In the genomic region with DNA sequence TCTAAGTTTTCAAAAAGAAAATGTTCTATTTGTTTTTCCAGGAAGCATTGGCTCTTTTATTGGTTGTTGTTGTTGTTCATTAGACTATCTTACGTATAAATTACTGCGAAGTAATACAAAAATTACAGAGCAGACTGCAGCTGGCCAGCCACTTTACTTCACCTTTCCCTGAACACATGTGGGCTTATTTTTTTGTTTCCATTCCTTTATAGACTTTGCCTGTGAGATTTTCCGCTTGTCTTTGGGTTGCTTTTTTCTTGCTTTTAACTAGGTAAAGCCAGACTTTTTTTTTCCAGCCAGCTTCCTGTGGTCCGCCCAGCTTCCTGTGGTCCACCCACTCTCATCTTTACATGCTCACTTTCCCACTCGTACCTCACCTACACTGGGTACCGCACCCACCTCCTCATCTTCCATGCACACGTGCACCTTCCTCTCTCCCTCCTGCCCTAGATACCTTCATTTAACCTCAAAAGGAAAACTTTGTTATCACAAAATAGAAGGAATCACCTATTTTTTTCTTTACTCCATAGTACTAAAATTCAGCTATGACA, we compare ENCODE assay signal across 9 cellular contexts.
DNase-seq lines count a peak whose midpoint lies in the region; ATAC-seq, FAIRE-seq and TF ChIP-seq lines count a peak whose summit lies in the region.
"Had no signal": no experiment of that assay in that cellular context is flagged by ENCODE, and none has a peak within 500 bp of the region (broad histone marks: within the 10 kb centered on the region; RNA-seq: fewer than 3 reads in every experiment).

No MANE protein-coding gene starts in this region.

- H4K20me1 ChIP-seq in GM12878 (ENCODE audit: control insufficient read depth, insufficient read depth): no peaks in the 10 kb centered on the region

- H3K4me1 ChIP-seq in GM12878 (ENCODE audit: control insufficient read depth, insufficient read depth, low read length) (peaks cover 7% of the 10 kb centered on the region), small intestine (ENCODE audit: control insufficient read depth in 2 of 2, insufficient read depth in 1 of 2, low read depth in 1 of 2, low read length in 1 of 2) (no peaks in the 10 kb centered on the region), body of pancreas (no peaks in the 10 kb centered on the region)

- SMC1A ChIA-PET in GM12878 (lab: Charles Lee; ENCODE audit: uncharacterized antibody, unreplicated experiment): interaction anchor here (0.7 to 9.1 kb wide), 28 partner anchors 9 to 766 kb away, joined by 3 to 258 read pairs (median 6); a partner anchor contains a TSS

- ATAC-seq in HG03457 (IDR thresholded peaks at IDR 0.05; ENCODE audit: unreplicated experiment) (peak; percentile 44), GM12878 (peak; percentile 11; the same call in 2 of the 3 replicates), body of pancreas (no peak)
- peak; percentile 82 for ATAC-seq in stimulated activated naive CD8-positive, alpha-beta T cell treated with anti-CD3 and anti-CD28 coated beads, Interleukin-15, Interleukin-2, amounts not matched to agents 100 U/mL and 50 U/mL, for 24 hours

- TF ChIP-seq CTCF in GM12878 (IDR thresholded peaks at IDR 0.05 in 2 of 3, conservative IDR thresholded peaks at IDR 0.05 in 1 of 3; ENCODE audit: control insufficient read depth in 2 of 3, extremely low read depth in 1 of 3, insufficient read depth in 1 of 3, low read depth in 3 of 3, low read length in 3 of 3) (no peak), WERI-Rb-1 (IDR thresholded peaks at IDR 0.05; ENCODE audit: low read depth, low read length) (no peak), body of pancreas (IDR thresholded peaks at IDR 0.05) (no peak)

- in situ Hi-C loops in GM12878 (cut with MboI): loop anchor here (5.0 kb wide), 1 partner anchor 120 kb away; no protein-coding TSS in a partner anchor

- H3K27me3 ChIP-seq in GM12878 (replicated peaks in 1 of 2; ENCODE audit: control insufficient read depth in 2 of 2, insufficient read depth in 2 of 2, low read length in 1 of 2) (no peaks in the 10 kb centered on the region), WERI-Rb-1 (ENCODE audit: insufficient read depth, low read depth, severe bottlenecking) (no peaks in the 10 kb centered on the region), small intestine (ENCODE audit: control insufficient read depth in 2 of 2, insufficient read depth in 2 of 2, low read length in 2 of 2) (no peaks in the 10 kb centered on the region), body of pancreas (no peaks in the 10 kb centered on the region)

- H3K79me2 ChIP-seq in GM12878 (ENCODE audit: control insufficient read depth, insufficient read depth, low read length): peaks cover 2% of the 10 kb centered on the region

- no peak for TF ChIP-seq RAD21 in GM12878 (IDR thresholded peaks at IDR 0.05; ENCODE audit: insufficient read depth, low read depth, low read length)

- H3K4me3 ChIP-seq in GM12878 (no peak overlapping the region), WERI-Rb-1 (ENCODE audit: low read depth, low read length) (no peak overlapping the region), small intestine (ENCODE audit: low read depth in 1 of 2, low read length in 2 of 2) (no peak overlapping the region), body of pancreas (no peak overlapping the region)

- RAD21 ChIA-PET in GM12878 (lab: Charles Lee; ENCODE audit: unreplicated experiment): interaction anchor here (1.0 to 5.9 kb wide), 23 partner anchors 8 to 314 kb away, joined by 3 to 70 read pairs (median 6); no protein-coding TSS in a partner anchor

- TF ChIP-seq POLR2A in GM12878 (IDR thresholded peaks at IDR 0.05; ENCODE audit: low read depth, low read length): no peak
- TF ChIP-seq POLR2A in body of pancreas (IDR thresholded peaks at IDR 0.05): no peak

- intact Hi-C loops in GM12878 (cut with micrococcal nuclease; ENCODE audit: unreplicated experiment): loop anchor here (1.0 to 10.0 kb wide), 5 partner anchors 31 to 387 kb away; no protein-coding TSS in a partner anchor
- intact Hi-C loops in body of pancreas (cut with DNase I): loop anchor here (5.0 kb wide), 1 partner anchor 120 kb away; no protein-coding TSS in a partner anchor

- H3K27ac ChIP-seq in GM12878 (ENCODE audit: control insufficient read depth, insufficient read depth): no peak overlapping the region
- H3K27ac ChIP-seq in WERI-Rb-1: no peak overlapping the region
- H3K27ac ChIP-seq in small intestine (ENCODE audit: low read depth in 1 of 2, low read length in 1 of 2): no peak overlapping the region
- H3K27ac ChIP-seq in body of pancreas: no peak overlapping the region

- no peak for TF ChIP-seq EP300 in GM12878 (IDR thresholded peaks at IDR 0.05; ENCODE audit: borderline replicate concordance in 1 of 2, control insufficient read depth in 1 of 2, low read depth in 2 of 2, low read length in 2 of 2)

- DNase-seq in activated effector memory CD4-positive, alpha-beta T cell treated with anti-CD3 and anti-CD28 coated beads, Interleukin-2, amount 50 U/mL, for 16 hours: peak; percentile 72
- DNase-seq in activated effector memory CD4-positive, alpha-beta T cell treated with Interleukin-2 at 50 U/mL for 16 hours: no peak
- no peak for DNase-seq in GM12878 (ENCODE audit: low read depth, low spot score)
- DNase-seq in stimulated activated naive CD8-positive, alpha-beta T cell treated with anti-CD3 and anti-CD28 coated beads, Interleukin-15, Interleukin-2, amounts not matched to agents 100 U/mL and 50 U/mL, for 24 hours: peak; percentile 36
- DNase-seq in WERI-Rb-1: no peak
- DNase-seq in small intestine: no peak
- no peak for DNase-seq in body of pancreas

- H3K4me2 ChIP-seq in GM12878 (ENCODE audit: control insufficient read depth, insufficient read depth): no peak overlapping the region

- H3K36me3 ChIP-seq in GM12878 (ENCODE audit: control insufficient read depth in 2 of 2, insufficient read depth in 2 of 2, low read length in 1 of 2) (no peaks in the 10 kb centered on the region), WERI-Rb-1 (no peaks in the 10 kb centered on the region), small intestine (ENCODE audit: control insufficient read depth in 2 of 2, insufficient read depth in 2 of 2, low read length in 2 of 2) (no peaks in the 10 kb centered on the region), body of pancreas (replicated peaks in 1 of 2; ENCODE audit: insufficient read depth in 1 of 2, low read depth in 2 of 2) (no peaks in the 10 kb centered on the region)

- no TSS peak for BruUV-seq in GM12878 (replicated peaks; lab: Mats Ljungman, UMichigan)

- H3K9me3 ChIP-seq in GM12878 (replicated peaks; ENCODE audit: control insufficient read depth, insufficient read depth, low read length) (no peaks in the 10 kb centered on the region; the same call in 2 of the 3 replicates), WERI-Rb-1 (ENCODE audit: severe bottlenecking) (peaks cover 4% of the 10 kb centered on the region), small intestine (ENCODE audit: control insufficient read depth, low read depth) (no peaks in the 10 kb centered on the region), body of pancreas (no peaks in the 10 kb centered on the region)

- H2AFZ ChIP-seq in GM12878 (ENCODE audit: control insufficient read depth, low read depth, low read length): no peak overlapping the region

- POLR2A ChIA-PET in GM12878 (lab: Charles Lee): interaction anchor here (0.7 to 1.3 kb wide), 3 partner anchors 26 to 124 kb away, joined by 3 to 4 read pairs (median 4); no protein-coding TSS in a partner anchor

- 31% methylated on average over 7 of the region's 7 CpGs for WGBS in GM12878 (ENCODE audit: insufficient coverage, insufficient replicate concordance, low lambda C conversion rate, missing lambda C conversion rate)
- WGBS in small intestine, 3 donors: 53 to 72% (median 55%) methylated on average over 7 of the region's 7 CpGs
- WGBS in body of pancreas, 2 donors: 54 to 57% methylated on average over 7 of the region's 7 CpGs

- FAIRE-seq in GM12878 (lab: Jason Lieb, UNC): no peak
- no peak for FAIRE-seq in small intestine (lab: Jason Lieb, UNC)
- FAIRE-seq: H54 had no signal

- H3K9ac ChIP-seq in GM12878 (ENCODE audit: control insufficient read depth, insufficient read depth, low read length): no peak overlapping the region

- CTCF ChIA-PET in GM12878 (lab: Yijun Ruan, JAX): interaction anchor here (0.7 to 6.6 kb wide), 41 partner anchors 11 to 1047 kb away, joined by 3 to 110 read pairs (median 6); no protein-coding TSS in a partner anchor

TF ChIP-seq in GM12878, 131 proteins besides CTCF, POLR2A, EP300 and RAD21 (continues in another document):
- TF ChIP-seq, protein P1, sequence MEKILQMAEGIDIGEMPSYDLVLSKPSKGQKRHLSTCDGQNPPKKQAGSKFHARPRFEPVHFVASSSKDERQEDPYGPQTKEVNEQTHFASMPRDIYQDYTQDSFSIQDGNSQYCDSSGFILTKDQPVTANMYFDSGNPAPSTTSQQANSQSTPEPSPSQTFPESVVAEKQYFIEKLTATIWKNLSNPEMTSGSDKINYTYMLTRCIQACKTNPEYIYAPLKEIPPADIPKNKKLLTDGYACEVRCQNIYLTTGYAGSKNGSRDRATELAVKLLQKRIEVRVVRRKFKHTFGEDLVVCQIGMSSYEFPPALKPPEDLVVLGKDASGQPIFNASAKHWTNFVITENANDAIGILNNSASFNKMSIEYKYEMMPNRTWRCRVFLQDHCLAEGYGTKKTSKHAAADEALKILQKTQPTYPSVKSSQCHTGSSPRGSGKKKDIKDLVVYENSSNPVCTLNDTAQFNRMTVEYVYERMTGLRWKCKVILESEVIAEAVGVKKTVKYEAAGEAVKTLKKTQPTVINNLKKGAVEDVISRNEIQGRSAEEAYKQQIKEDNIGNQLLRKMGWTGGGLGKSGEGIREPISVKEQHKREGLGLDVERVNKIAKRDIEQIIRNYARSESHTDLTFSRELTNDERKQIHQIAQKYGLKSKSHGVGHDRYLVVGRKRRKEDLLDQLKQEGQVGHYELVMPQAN (conservative IDR thresholded peaks at IDR 0.05): no peak
- TF ChIP-seq, protein P2, sequence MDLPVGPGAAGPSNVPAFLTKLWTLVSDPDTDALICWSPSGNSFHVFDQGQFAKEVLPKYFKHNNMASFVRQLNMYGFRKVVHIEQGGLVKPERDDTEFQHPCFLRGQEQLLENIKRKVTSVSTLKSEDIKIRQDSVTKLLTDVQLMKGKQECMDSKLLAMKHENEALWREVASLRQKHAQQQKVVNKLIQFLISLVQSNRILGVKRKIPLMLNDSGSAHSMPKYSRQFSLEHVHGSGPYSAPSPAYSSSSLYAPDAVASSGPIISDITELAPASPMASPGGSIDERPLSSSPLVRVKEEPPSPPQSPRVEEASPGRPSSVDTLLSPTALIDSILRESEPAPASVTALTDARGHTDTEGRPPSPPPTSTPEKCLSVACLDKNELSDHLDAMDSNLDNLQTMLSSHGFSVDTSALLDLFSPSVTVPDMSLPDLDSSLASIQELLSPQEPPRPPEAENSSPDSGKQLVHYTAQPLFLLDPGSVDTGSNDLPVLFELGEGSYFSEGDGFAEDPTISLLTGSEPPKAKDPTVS (IDR thresholded peaks at IDR 0.05; ENCODE audit: low read depth, low read length): no peak
- no peak for TF ChIP-seq BHLHE40 (IDR thresholded peaks at IDR 0.05; ENCODE audit: borderline replicate concordance in 1 of 2, low read depth in 2 of 2, low read length in 1 of 2)
- TF ChIP-seq CREB1 (IDR thresholded peaks at IDR 0.05; ENCODE audit: low read depth): no peak
- no peak for TF ChIP-seq ASH2L (IDR thresholded peaks at IDR 0.05; ENCODE audit: borderline replicate concordance, low read depth)
- no peak for TF ChIP-seq NR2F1 (conservative IDR thresholded peaks at IDR 0.05)

Comparison
In these comparisons a context has a peak if more than half of its experiments do, and no peak if none do; other contexts are left out.
1. DNase-seq: peak in activated effector memory CD4-positive, alpha-beta T cell treated with anti-CD3 and anti-CD28 coated beads, Interleukin-2, amount 50 U/mL, for 16 hours (single experiment) and stimulated activated naive CD8-positive, alpha-beta T cell treated with anti-CD3 and anti-CD28 coated beads, Interleukin-15, Interleukin-2, amounts not matched to agents 100 U/mL and 50 U/mL, for 24 hours (single experiment); none in activated effector memory CD4-positive, alpha-beta T cell treated with Interleukin-2 at 50 U/mL for 16 hours (single experiment), GM12878 (single experiment), WERI-Rb-1 (single experiment), small intestine (single experiment) and body of pancreas (0 of 4).